In genomic region chr7:116097365-116098009, GRCh38 we compare ENCODE assay signal across 9 cellular contexts.
DNase-seq lines count a peak whose midpoint lies in the region; ATAC-seq and TF ChIP-seq lines count a peak whose summit lies in the region.
"Had no signal": no experiment of that assay in that cellular context is flagged by ENCODE, and none has a peak within 500 bp of the region (broad histone marks: within the 10 kb centered on the region; RNA-seq: fewer than 3 reads in every experiment).

No MANE protein-coding gene starts in this region.

- ATAC-seq in activated CD4-positive, CD25-positive, alpha-beta regulatory T cell treated with anti-CD3 and anti-CD28 coated beads, Interleukin-2, amount 50 U/mL, for 24 hours = no peak
- no peak for ATAC-seq in HG03108 (IDR thresholded peaks at IDR 0.05; ENCODE audit: unreplicated experiment)

- H3K9me3 ChIP-seq in left ventricle myocardium inferior (replicated peaks) = no peaks in the 10 kb centered on the region

- H3K4me3 Mint-ChIP-seq in mesothelial cell of epicardium = no peak overlapping the region
- H3K4me3 Mint-ChIP-seq: central memory CD8-positive, alpha-beta T cell had no signal

- no peaks in the 10 kb centered on the region for H3K9me3 Mint-ChIP-seq in mesothelial cell of epicardium
- H3K9me3 Mint-ChIP-seq: central memory CD8-positive, alpha-beta T cell had no signal

- H3K36me3 ChIP-seq in left ventricle myocardium inferior = no peaks in the 10 kb centered on the region

- no peak overlapping the region for H3K27ac Mint-ChIP-seq in mesothelial cell of epicardium

- intact Hi-C loops in left ventricle myocardium inferior (cut with micrococcal nuclease) = no loop called here

- no peaks in the 10 kb centered on the region for H3K27me3 ChIP-seq in left ventricle myocardium inferior (ENCODE audit: low read depth)

- no peaks in the 10 kb centered on the region for H3K36me3 Mint-ChIP-seq in mesothelial cell of epicardium

- no peak overlapping the region for H3K4me3 ChIP-seq in left ventricle myocardium inferior

- no peaks in the 10 kb centered on the region for H3K27me3 Mint-ChIP-seq in mesothelial cell of epicardium (ENCODE audit: low read depth)

- H3K27ac ChIP-seq in caudate nucleus (ENCODE audit: low read depth, low read length) (no peak overlapping the region), left ventricle myocardium inferior (replicated peaks) (no peak overlapping the region)

- in situ Hi-C loops in Caki2 (cut with HindIII; ENCODE audit: low pct_unique_long_range_greater_than_20kb, low sequenced_read_pairs) = no loop called here

- DNase-seq in Caki2 (ENCODE audit: low read depth) (peak; percentile 57), LoVo (ENCODE audit: low spot score) (peak; percentile 87), amniotic epithelial cell (ENCODE audit: low read depth) (peak; percentile 48), mesothelial cell of epicardium (ENCODE audit: low spot score in 2 of 2, unreplicated experiment in 2 of 2) (no peak), caudate nucleus (lab: John Stamatoyannopoulos, UW) (no peak), left ventricle myocardium inferior (no peak)

- H3K4me1 ChIP-seq in left ventricle myocardium inferior = no peaks in the 10 kb centered on the region

- H3K4me1 Mint-ChIP-seq in mesothelial cell of epicardium = peaks cover 2% of the 10 kb centered on the region
- H3K4me1 Mint-ChIP-seq: central memory CD8-positive, alpha-beta T cell had no signal

- peak; percentile 58 for TF ChIP-seq CTCF in mesothelial cell of epicardium (IDR thresholded peaks at IDR 0.05; ENCODE audit: unreplicated experiment)
- TF ChIP-seq CTCF in left ventricle myocardium inferior (IDR thresholded peaks at IDR 0.05; ENCODE audit: borderline replicate concordance) = no peak

Comparison
In these comparisons a context has a peak if more than half of its experiments do, and no peak if none do; other contexts are left out.
1. DNase-seq: peak in Caki2 (single experiment), LoVo (single experiment) and amniotic epithelial cell (single experiment); none in mesothelial cell of epicardium (0 of 2), caudate nucleus (0 of 61) and left ventricle myocardium inferior (single experiment).